ENCODE assay signal across 1 cellular context in the genomic region with DNA sequence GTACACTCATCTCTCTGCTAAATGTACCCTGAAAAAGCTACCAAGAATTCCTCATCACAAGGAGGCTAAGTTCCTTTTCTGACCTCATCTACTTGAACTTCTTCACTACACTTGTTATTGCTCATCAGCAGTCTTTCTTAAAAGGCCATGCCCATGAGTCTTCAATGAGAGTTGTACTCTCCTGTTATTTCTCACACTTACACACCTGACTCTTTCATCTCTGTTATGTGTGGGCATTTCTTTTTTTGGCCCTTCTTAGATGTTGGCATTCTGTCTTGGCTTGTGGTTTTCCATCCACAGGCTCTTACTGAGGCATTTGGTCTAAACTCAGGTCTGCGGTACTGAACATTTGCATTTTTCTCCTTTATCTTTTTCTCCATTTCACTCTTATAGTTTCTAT.
TF ChIP-seq lines count a peak whose summit lies in the region.

No MANE protein-coding gene starts in this region.

TF ChIP-seq in GM12878, 131 proteins besides CTCF, POLR2A, EP300 and RAD21:
- TF ChIP-seq JUNB (IDR thresholded peaks at IDR 0.05) (peak; percentile 60), EZH2 (IDR thresholded peaks at IDR 0.05; ENCODE audit: borderline replicate concordance, control insufficient read depth, low read depth, low read length) (no peak), RFX5 (IDR thresholded peaks at IDR 0.05; ENCODE audit: low read depth, low read length) (no peak), BCL11A (IDR thresholded peaks at IDR 0.05; ENCODE audit: low read depth, low read length) (peak; percentile 28; the same call in 1 of the 2 replicates), IRF4 (IDR thresholded peaks at IDR 0.05; ENCODE audit: low read depth, low read length) (no peak; the same call in 1 of the 2 replicates), TBL1XR1 (IDR thresholded peaks at IDR 0.05; ENCODE audit: low read depth, low read length) (no peak), GATAD2B (conservative IDR thresholded peaks at IDR 0.05; ENCODE audit: low read depth) (no peak), SP1 (IDR thresholded peaks at IDR 0.05; ENCODE audit: low read depth, low read length) (no peak), TCF7 (IDR thresholded peaks at IDR 0.05; ENCODE audit: borderline replicate concordance) (peak; percentile 93), RUNX3 (IDR thresholded peaks at IDR 0.05; ENCODE audit: low read length) (peak; percentile 97), FOXK2 (IDR thresholded peaks at IDR 0.05) (no peak), SRF (IDR thresholded peaks at IDR 0.05; ENCODE audit: low read depth in 2 of 2, low read length in 2 of 2) (no peak), ZBED1 (IDR thresholded peaks at IDR 0.05; ENCODE audit: borderline replicate concordance) (peak; percentile 81; the same call in 1 of the 2 replicates), MTA2 (IDR thresholded peaks at IDR 0.05; ENCODE audit: low read depth) (no peak), MYB (IDR thresholded peaks at IDR 0.05; ENCODE audit: borderline replicate concordance, low read depth, low read length) (no peak), BHLHE40 (IDR thresholded peaks at IDR 0.05; ENCODE audit: borderline replicate concordance in 1 of 2, low read depth in 2 of 2, low read length in 1 of 2) (no peak), MTA3 (IDR thresholded peaks at IDR 0.05; ENCODE audit: borderline replicate concordance, low read length) (peak; percentile 46; the same call in 1 of the 2 replicates), CREM (IDR thresholded peaks at IDR 0.05; ENCODE audit: low read depth) (peak; percentile 36; the same call in 1 of the 2 replicates), MEF2A (IDR thresholded peaks at IDR 0.05; ENCODE audit: insufficient read depth, low read depth, low read length) (peak; percentile 91), FOXM1 (IDR thresholded peaks at IDR 0.05; ENCODE audit: low read depth, low read length) (peak; percentile 46; the same call in 1 of the 2 replicates), NFIC (IDR thresholded peaks at IDR 0.05; ENCODE audit: low read depth, low read length) (peak; percentile 88)
- TF ChIP-seq, protein P1, sequence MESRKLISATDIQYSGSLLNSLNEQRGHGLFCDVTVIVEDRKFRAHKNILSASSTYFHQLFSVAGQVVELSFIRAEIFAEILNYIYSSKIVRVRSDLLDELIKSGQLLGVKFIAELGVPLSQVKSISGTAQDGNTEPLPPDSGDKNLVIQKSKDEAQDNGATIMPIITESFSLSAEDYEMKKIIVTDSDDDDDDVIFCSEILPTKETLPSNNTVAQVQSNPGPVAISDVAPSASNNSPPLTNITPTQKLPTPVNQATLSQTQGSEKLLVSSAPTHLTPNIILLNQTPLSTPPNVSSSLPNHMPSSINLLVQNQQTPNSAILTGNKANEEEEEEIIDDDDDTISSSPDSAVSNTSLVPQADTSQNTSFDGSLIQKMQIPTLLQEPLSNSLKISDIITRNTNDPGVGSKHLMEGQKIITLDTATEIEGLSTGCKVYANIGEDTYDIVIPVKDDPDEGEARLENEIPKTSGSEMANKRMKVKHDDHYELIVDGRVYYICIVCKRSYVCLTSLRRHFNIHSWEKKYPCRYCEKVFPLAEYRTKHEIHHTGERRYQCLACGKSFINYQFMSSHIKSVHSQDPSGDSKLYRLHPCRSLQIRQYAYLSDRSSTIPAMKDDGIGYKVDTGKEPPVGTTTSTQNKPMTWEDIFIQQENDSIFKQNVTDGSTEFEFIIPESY (IDR thresholded peaks at IDR 0.05), result no peak
- TF ChIP-seq, protein P2, sequence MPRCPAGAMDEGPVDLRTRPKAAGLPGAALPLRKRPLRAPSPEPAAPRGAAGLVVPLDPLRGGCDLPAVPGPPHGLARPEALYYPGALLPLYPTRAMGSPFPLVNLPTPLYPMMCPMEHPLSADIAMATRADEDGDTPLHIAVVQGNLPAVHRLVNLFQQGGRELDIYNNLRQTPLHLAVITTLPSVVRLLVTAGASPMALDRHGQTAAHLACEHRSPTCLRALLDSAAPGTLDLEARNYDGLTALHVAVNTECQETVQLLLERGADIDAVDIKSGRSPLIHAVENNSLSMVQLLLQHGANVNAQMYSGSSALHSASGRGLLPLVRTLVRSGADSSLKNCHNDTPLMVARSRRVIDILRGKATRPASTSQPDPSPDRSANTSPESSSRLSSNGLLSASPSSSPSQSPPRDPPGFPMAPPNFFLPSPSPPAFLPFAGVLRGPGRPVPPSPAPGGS (IDR thresholded peaks at IDR 0.05; ENCODE audit: borderline replicate concordance, insufficient read depth, low read depth, low read length, poor library complexity, severe bottlenecking), result peak; percentile 63
- TF ChIP-seq, protein P3, sequence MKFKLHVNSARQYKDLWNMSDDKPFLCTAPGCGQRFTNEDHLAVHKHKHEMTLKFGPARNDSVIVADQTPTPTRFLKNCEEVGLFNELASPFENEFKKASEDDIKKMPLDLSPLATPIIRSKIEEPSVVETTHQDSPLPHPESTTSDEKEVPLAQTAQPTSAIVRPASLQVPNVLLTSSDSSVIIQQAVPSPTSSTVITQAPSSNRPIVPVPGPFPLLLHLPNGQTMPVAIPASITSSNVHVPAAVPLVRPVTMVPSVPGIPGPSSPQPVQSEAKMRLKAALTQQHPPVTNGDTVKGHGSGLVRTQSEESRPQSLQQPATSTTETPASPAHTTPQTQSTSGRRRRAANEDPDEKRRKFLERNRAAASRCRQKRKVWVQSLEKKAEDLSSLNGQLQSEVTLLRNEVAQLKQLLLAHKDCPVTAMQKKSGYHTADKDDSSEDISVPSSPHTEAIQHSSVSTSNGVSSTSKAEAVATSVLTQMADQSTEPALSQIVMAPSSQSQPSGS (IDR thresholded peaks at IDR 0.05; ENCODE audit: low read length), result peak; percentile 71; the same call in 1 of the 2 replicates
- TF ChIP-seq, protein P4, sequence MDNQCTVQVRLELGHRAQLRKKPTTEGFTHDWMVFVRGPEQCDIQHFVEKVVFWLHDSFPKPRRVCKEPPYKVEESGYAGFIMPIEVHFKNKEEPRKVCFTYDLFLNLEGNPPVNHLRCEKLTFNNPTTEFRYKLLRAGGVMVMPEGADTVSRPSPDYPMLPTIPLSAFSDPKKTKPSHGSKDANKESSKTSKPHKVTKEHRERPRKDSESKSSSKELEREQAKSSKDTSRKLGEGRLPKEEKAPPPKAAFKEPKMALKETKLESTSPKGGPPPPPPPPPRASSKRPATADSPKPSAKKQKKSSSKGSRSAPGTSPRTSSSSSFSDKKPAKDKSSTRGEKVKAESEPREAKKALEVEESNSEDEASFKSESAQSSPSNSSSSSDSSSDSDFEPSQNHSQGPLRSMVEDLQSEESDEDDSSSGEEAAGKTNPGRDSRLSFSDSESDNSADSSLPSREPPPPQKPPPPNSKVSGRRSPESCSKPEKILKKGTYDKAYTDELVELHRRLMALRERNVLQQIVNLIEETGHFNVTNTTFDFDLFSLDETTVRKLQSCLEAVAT (IDR thresholded peaks at IDR 0.05), result no peak
- TF ChIP-seq, protein P5, sequence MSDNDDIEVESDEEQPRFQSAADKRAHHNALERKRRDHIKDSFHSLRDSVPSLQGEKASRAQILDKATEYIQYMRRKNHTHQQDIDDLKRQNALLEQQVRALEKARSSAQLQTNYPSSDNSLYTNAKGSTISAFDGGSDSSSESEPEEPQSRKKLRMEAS (IDR thresholded peaks at IDR 0.05; ENCODE audit: low read depth, low read length), result no peak
TF ChIP-seq in GM12878: peak in this region for 12.
